Comparison of ENCODE assay signal across 17 cellular contexts in the genomic region with DNA sequence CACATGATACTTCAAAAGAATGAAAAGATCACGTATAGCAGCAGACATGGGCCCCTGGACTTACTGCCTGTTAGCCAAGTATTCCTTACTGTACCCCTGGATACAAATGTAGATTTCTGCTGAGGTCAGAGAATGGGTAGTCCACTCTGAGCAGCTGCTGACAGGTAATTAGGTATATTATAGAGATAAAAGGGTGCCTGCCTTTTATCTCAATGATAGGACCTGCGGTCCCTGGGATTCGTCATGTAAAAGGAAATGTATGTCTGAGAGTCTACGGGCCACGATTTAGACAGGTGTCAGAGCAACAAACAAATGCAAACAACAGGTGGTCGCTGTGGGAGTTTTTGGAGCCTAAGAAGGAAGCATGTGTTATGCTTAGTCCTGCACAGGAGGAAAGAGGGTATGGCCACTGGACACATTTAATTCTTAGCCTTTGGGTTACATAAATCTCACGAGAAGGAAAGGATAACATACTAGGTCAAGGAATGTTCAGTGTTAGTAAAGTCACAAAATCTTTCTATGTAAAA.
A peak's percentile ranks its signal among the peaks of the same experiment; 100 is the strongest.
DNase-seq lines count a peak whose midpoint lies in the region; ATAC-seq, FAIRE-seq and TF ChIP-seq lines count a peak whose summit lies in the region.
"Had no signal": no experiment of that assay in that cellular context is flagged by ENCODE, and none has a peak within 500 bp of the region (broad histone marks: within the 10 kb centered on the region; RNA-seq: fewer than 3 reads in every experiment).

No MANE protein-coding gene starts in this region.

- H3K4me2 ChIP-seq in SK-N-SH = no peak overlapping the region

- H3K79me2 ChIP-seq in SK-N-SH (ENCODE audit: insufficient read depth) = peaks cover 94% of the 10 kb centered on the region

- H3K9me3 ChIP-seq in SK-N-SH (no peaks in the 10 kb centered on the region), small intestine (ENCODE audit: control insufficient read depth, low read depth) (no peaks in the 10 kb centered on the region)
- H3K9me3 ChIP-seq: left lung, SJCRH30, stomach had no signal

- H3K27ac ChIP-seq in SK-N-SH (ENCODE audit: low read depth in 2 of 2, low read length in 1 of 2) (no peak overlapping the region; a peak in 1 of 4 replicates), small intestine (ENCODE audit: low read depth in 1 of 2, low read length in 1 of 2) (no peak overlapping the region)
- H3K27ac ChIP-seq: foreskin keratinocyte, left lung, SJCRH30, stomach had no signal

- FAIRE-seq in small intestine (lab: Jason Lieb, UNC) = no peak
- FAIRE-seq: colon, H54, urothelium cell line had no signal

- TF ChIP-seq CTCF in SK-N-SH (IDR thresholded peaks at IDR 0.05) (no peak), glutamatergic neuron (IDR thresholded peaks at IDR 0.05; ENCODE audit: partially characterized antibody, unreplicated experiment) (no peak)

- H3K9me3 Mint-ChIP-seq in activated naive CD4-positive, alpha-beta T cell treated with anti-CD3 and anti-CD28 coated beads for 36 hours = no peaks in the 10 kb centered on the region
- peaks cover 2% of the 10 kb centered on the region for H3K9me3 Mint-ChIP-seq in glutamatergic neuron (ENCODE audit: unreplicated experiment)

- peaks cover 45% of the 10 kb centered on the region for H3K36me3 Mint-ChIP-seq in activated naive CD4-positive, alpha-beta T cell treated with anti-CD3 and anti-CD28 coated beads for 36 hours (ENCODE audit: low read depth)
- no peaks in the 10 kb centered on the region for H3K36me3 Mint-ChIP-seq in glutamatergic neuron (ENCODE audit: unreplicated experiment)

- peak overlapping the region; percentile 17 for H3K27ac Mint-ChIP-seq in activated naive CD4-positive, alpha-beta T cell treated with anti-CD3 and anti-CD28 coated beads for 36 hours
- no peak overlapping the region for H3K27ac Mint-ChIP-seq in glutamatergic neuron (ENCODE audit: unreplicated experiment)

- H3F3A ChIP-seq in SK-N-SH (replicated peaks; ENCODE audit: insufficient read depth) = peaks cover 14% of the 10 kb centered on the region

- no peaks in the 10 kb centered on the region for H3K27me3 Mint-ChIP-seq in activated naive CD4-positive, alpha-beta T cell treated with anti-CD3 and anti-CD28 coated beads for 36 hours (ENCODE audit: low read depth)
- no peaks in the 10 kb centered on the region for H3K27me3 Mint-ChIP-seq in glutamatergic neuron (ENCODE audit: unreplicated experiment)

- no peak for TF ChIP-seq RAD21 in SK-N-SH (IDR thresholded peaks at IDR 0.05; ENCODE audit: low read length)

- intact Hi-C loops in activated naive CD4-positive, alpha-beta T cell treated with anti-CD3 and anti-CD28 coated beads for 36 hours (cut with micrococcal nuclease) = no loop called here

- no peak for DNase-seq in activated naive CD4-positive, alpha-beta T cell treated with anti-CD3 and anti-CD28 coated beads for 36 hours
- DNase-seq in activated naive CD4-positive, alpha-beta T cell treated with anti-CD3 and anti-CD28 coated beads, Interleukin-2, amount 50 U/mL, for 16 hours = no peak
- DNase-seq in NCI-H2081 treated with DMSO at 0.1 percent for 48 hours (lab: John Stamatoyannopoulos, UW) = peak; percentile 50
- peak; percentile 68 for DNase-seq in SK-N-SH
- peak; percentile 6 for DNase-seq in small intestine
- DNase-seq in glutamatergic neuron = no peak
- DNase-seq: activated CD4-positive, alpha-beta T cell treated with anti-CD3 and anti-CD28 coated beads, Interleukin-2, amount 50 U/mL, for 48 hours; foreskin keratinocyte; left lung; MV-4-11 had no signal

- no peaks in the 10 kb centered on the region for H3K27me3 ChIP-seq in SK-N-SH (ENCODE audit: insufficient read depth)
- no peaks in the 10 kb centered on the region for H3K27me3 ChIP-seq in small intestine (ENCODE audit: control insufficient read depth in 2 of 2, insufficient read depth in 2 of 2, low read length in 2 of 2)
- H3K27me3 ChIP-seq: foreskin keratinocyte, left lung, SJCRH30, stomach had no signal

- H3K36me3 ChIP-seq in SK-N-SH (replicated peaks in 1 of 2; ENCODE audit: control insufficient read depth in 1 of 2, insufficient read depth in 2 of 2, low read length in 1 of 2) (peaks cover 4 to 23% of the 10 kb centered on the region in 2 experiments), small intestine (ENCODE audit: control insufficient read depth in 2 of 2, insufficient read depth in 2 of 2, low read length in 2 of 2) (no peaks in the 10 kb centered on the region)

- peak in 1 of 2 experiments; percentile 93; a peak in 2 of 4 replicates for TF ChIP-seq EP300 in SK-N-SH (IDR thresholded peaks at IDR 0.05; ENCODE audit: borderline replicate concordance in 1 of 2, low read depth in 1 of 2, low read length in 1 of 2)

- H3K4me3 Mint-ChIP-seq in activated naive CD4-positive, alpha-beta T cell treated with anti-CD3 and anti-CD28 coated beads for 36 hours = no peak overlapping the region
- H3K4me3 Mint-ChIP-seq in glutamatergic neuron (ENCODE audit: unreplicated experiment) = no peak overlapping the region

- no peak overlapping the region for H3K9ac ChIP-seq in SK-N-SH

- CTCF ChIA-PET in activated naive CD4-positive, alpha-beta T cell treated with anti-CD3 and anti-CD28 coated beads for 36 hours (lab: Charles Lee) = interaction anchor here (1.2 kb wide), 1 partner anchor 69 kb away, joined by 3 read pairs; no protein-coding TSS in a partner anchor
- CTCF ChIA-PET in SK-N-SH (lab: Yijun Ruan, JAX) = interaction anchor here (0.7 to 3.0 kb wide), 8 partner anchors 9 to 88 kb away, joined by 3 to 11 read pairs (median 4); no protein-coding TSS in a partner anchor

- ATAC-seq in GM19455 (IDR thresholded peaks at IDR 0.05; ENCODE audit: unreplicated experiment) = no peak
- no peak for ATAC-seq in GM19397 (IDR thresholded peaks at IDR 0.05; ENCODE audit: unreplicated experiment)
- ATAC-seq: foreskin keratinocyte, left lung had no signal

- WGBS in SK-N-SH (ENCODE audit: low lambda C conversion rate) = 85% methylated on average over 7 of the region's 7 CpGs
- 32 to 56% (median 43%) methylated on average over 7 of the region's 7 CpGs for WGBS in small intestine, 3 donors

- no peaks in the 10 kb centered on the region for H3K9me2 ChIP-seq in SK-N-SH

- H3K4me3 ChIP-seq in SK-N-SH (ENCODE audit: low read depth in 2 of 2, low read length in 1 of 2) = no peak overlapping the region
- H3K4me3 ChIP-seq in small intestine (ENCODE audit: low read depth in 1 of 2, low read length in 2 of 2) = no peak overlapping the region
- H3K4me3 ChIP-seq: left lung, SJCRH30, stomach had no signal

- peaks cover 65% of the 10 kb centered on the region for H4K20me1 ChIP-seq in SK-N-SH (ENCODE audit: insufficient read depth)

- H2AFZ ChIP-seq in SK-N-SH (ENCODE audit: low read depth) = no peak overlapping the region

- peaks cover 14 to 44% of the 10 kb centered on the region in 2 experiments; a peak in 3 of 4 replicates for H3K4me1 ChIP-seq in SK-N-SH (ENCODE audit: control insufficient read depth in 1 of 2, insufficient read depth in 2 of 2, low read depth in 1 of 2, low read length in 1 of 2)
- no peaks in the 10 kb centered on the region for H3K4me1 ChIP-seq in small intestine (ENCODE audit: control insufficient read depth in 2 of 2, insufficient read depth in 1 of 2, low read depth in 1 of 2, low read length in 1 of 2)

- peaks cover 74% of the 10 kb centered on the region for H3K4me1 Mint-ChIP-seq in activated naive CD4-positive, alpha-beta T cell treated with anti-CD3 and anti-CD28 coated beads for 36 hours (ENCODE audit: low read depth)
- peaks cover 3% of the 10 kb centered on the region for H3K4me1 Mint-ChIP-seq in glutamatergic neuron (ENCODE audit: low read depth, unreplicated experiment)

- POLR2A ChIA-PET in SK-N-SH (lab: Yijun Ruan, JAX) = no interaction called here

TF ChIP-seq in SK-N-SH, 30 proteins besides CTCF, POLR2A, EP300 and RAD21 (continues in another document):
- TF ChIP-seq GATA2 (CRISPR knock-in tag; IDR thresholded peaks at IDR 0.05) = peak; percentile 96
- TF ChIP-seq JUND (IDR thresholded peaks at IDR 0.05) = no peak
- TF ChIP-seq FOXJ3 (CRISPR knock-in tag; IDR thresholded peaks at IDR 0.05) = 0 out of 2 replicates have a peak, but pooled peaks have one; percentile 36
- no peak for TF ChIP-seq EZH2phosphoT487 (IDR thresholded peaks at IDR 0.05; ENCODE audit: borderline replicate concordance, low read depth)
- TF ChIP-seq, protein P1, sequence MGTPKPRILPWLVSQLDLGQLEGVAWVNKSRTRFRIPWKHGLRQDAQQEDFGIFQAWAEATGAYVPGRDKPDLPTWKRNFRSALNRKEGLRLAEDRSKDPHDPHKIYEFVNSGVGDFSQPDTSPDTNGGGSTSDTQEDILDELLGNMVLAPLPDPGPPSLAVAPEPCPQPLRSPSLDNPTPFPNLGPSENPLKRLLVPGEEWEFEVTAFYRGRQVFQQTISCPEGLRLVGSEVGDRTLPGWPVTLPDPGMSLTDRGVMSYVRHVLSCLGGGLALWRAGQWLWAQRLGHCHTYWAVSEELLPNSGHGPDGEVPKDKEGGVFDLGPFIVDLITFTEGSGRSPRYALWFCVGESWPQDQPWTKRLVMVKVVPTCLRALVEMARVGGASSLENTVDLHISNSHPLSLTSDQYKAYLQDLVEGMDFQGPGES (IDR thresholded peaks at IDR 0.05; ENCODE audit: low read depth, low read length) = no peak
- TF ChIP-seq, protein P2, sequence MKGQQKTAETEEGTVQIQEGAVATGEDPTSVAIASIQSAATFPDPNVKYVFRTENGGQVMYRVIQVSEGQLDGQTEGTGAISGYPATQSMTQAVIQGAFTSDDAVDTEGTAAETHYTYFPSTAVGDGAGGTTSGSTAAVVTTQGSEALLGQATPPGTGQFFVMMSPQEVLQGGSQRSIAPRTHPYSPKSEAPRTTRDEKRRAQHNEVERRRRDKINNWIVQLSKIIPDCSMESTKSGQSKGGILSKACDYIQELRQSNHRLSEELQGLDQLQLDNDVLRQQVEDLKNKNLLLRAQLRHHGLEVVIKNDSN (IDR thresholded peaks at IDR 0.05; ENCODE audit: borderline replicate concordance, low read depth) = no peak
- TF ChIP-seq TEAD4 (IDR thresholded peaks at IDR 0.05; ENCODE audit: borderline replicate concordance, insufficient read depth) = no peak
- TF ChIP-seq RCOR1 (IDR thresholded peaks at IDR 0.05; ENCODE audit: low read length) = peak; percentile 95
- TF ChIP-seq CHD2 (IDR thresholded peaks at IDR 0.05; ENCODE audit: low read length, partially characterized antibody) = peak; percentile 68
- TF ChIP-seq, protein P3, sequence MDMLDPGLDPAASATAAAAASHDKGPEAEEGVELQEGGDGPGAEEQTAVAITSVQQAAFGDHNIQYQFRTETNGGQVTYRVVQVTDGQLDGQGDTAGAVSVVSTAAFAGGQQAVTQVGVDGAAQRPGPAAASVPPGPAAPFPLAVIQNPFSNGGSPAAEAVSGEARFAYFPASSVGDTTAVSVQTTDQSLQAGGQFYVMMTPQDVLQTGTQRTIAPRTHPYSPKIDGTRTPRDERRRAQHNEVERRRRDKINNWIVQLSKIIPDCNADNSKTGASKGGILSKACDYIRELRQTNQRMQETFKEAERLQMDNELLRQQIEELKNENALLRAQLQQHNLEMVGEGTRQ (IDR thresholded peaks at IDR 0.05; ENCODE audit: borderline replicate concordance, low read depth, low read length) = no peak

Comparison
In these comparisons a context has a peak if more than half of its experiments do, and no peak if none do; other contexts are left out.
1. DNase-seq: peak in NCI-H2081 treated with DMSO at 0.1 percent for 48 hours (single experiment), SK-N-SH (single experiment) and small intestine (single experiment); none in activated naive CD4-positive, alpha-beta T cell treated with anti-CD3 and anti-CD28 coated beads for 36 hours (single experiment), activated naive CD4-positive, alpha-beta T cell treated with anti-CD3 and anti-CD28 coated beads, Interleukin-2, amount 50 U/mL, for 16 hours (single experiment) and glutamatergic neuron (single experiment).